In the genomic region with DNA sequence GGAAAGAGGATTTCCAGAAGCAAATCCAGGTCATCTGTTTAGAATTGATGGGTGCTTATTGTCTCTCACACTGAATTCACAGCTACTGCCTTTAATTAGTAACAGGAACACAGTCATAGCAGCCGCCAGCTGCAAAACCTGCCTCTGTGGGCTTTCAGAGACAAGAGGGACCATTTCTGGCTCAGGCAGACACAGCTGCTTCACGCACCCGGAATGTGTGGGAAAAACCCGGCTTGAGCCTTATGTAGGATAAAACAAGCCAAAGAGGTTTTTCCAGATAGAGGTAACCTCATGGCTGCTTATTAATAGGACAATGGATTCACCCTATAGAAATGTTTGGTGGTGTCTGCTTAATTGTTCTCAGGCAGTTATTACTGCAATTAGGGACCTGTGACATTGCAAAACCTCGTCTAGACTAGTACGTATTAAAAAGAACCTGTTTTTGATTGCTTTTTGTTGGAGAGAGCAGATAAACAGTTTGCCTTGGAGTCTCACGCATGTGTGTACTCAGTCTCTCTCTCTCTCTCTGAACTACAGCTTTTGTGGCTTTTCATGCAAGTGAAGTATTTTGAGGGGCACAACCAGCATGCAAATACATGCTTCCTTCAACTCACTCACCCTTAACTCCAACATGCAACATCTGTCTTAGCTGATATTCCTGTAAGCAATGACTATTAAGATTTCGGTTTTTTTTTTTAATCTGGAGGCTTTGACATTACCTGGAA, we compare ENCODE assay signal across 11 cellular contexts.
DNase-seq lines count a peak whose midpoint lies in the region; ATAC-seq, FAIRE-seq and TF ChIP-seq lines count a peak whose summit lies in the region.
"Had no signal": no experiment of that assay in that cellular context is flagged by ENCODE, and none has a peak within 500 bp of the region (broad histone marks: within the 10 kb centered on the region; RNA-seq: fewer than 3 reads in every experiment).

No MANE protein-coding gene starts in this region.

- H3K4me3 ChIP-seq in mesenchymal stem cell (ENCODE audit: insufficient read depth in 1 of 2, low read depth in 1 of 2, low read length in 2 of 2) (no peak overlapping the region), tibial nerve (no peak overlapping the region), kidney (ENCODE audit: low read length in 2 of 2) (no peak overlapping the region)

- H3K9me3 Mint-ChIP-seq in activated T-cell treated with anti-CD3 and anti-CD28 coated beads, Interleukin-2, amount 50 U/mL, for 4 hours, result peaks cover 4% of the 10 kb centered on the region
- H3K9me3 Mint-ChIP-seq: activated naive CD4-positive, alpha-beta T cell treated with anti-CD3 and anti-CD28 coated beads, Interleukin-2, amount 50 U/mL, for 24 hours had no signal

- H3K18ac ChIP-seq in mesenchymal stem cell (ENCODE audit: low read depth in 1 of 2, low read length in 2 of 2), result no peak overlapping the region

- no peak overlapping the region for H2BK5ac ChIP-seq in mesenchymal stem cell (ENCODE audit: low read depth, low read length, poor library complexity, severe bottlenecking)

- H3K79me1 ChIP-seq in mesenchymal stem cell (replicated peaks; ENCODE audit: low read length, poor library complexity, severe bottlenecking), result no peaks in the 10 kb centered on the region

- intact Hi-C loops in kidney (cut with DNase I), result no loop called here

- 54% methylated on average over 8 of the region's 8 CpGs for WGBS in mesenchymal stem cell
- 49 to 60% methylated on average over 8 of the region's 8 CpGs for WGBS in tibial nerve, 2 donors

- H4K8ac ChIP-seq in mesenchymal stem cell (ENCODE audit: low read length), result no peak overlapping the region

- no peak overlapping the region for H2AFZ ChIP-seq in mesenchymal stem cell (ENCODE audit: low read depth, low read length)

- peaks cover 3% of the 10 kb centered on the region for H3K27me3 Mint-ChIP-seq in activated T-cell treated with anti-CD3 and anti-CD28 coated beads, Interleukin-2, amount 50 U/mL, for 4 hours (ENCODE audit: low read depth)

- H3K14ac ChIP-seq in mesenchymal stem cell (ENCODE audit: low read length in 2 of 2), result no peak overlapping the region

- H3K4me1 ChIP-seq in mesenchymal stem cell (ENCODE audit: control insufficient read depth, insufficient read depth, low read depth, low read length) (peaks cover 2% of the 10 kb centered on the region), tibial nerve (peaks cover 0 to 6% (median 0%) of the 10 kb centered on the region in 4 donors), kidney (ENCODE audit: control insufficient read depth in 1 of 2, insufficient read depth in 1 of 2, low read depth in 1 of 2, low read length in 2 of 2) (no peaks in the 10 kb centered on the region)

- H4K91ac ChIP-seq in mesenchymal stem cell (ENCODE audit: low read length), result no peak overlapping the region

- peak; percentile 57 for FAIRE-seq in GM12892 (lab: Jason Lieb, UNC)
- no peak for FAIRE-seq in kidney (lab: Jason Lieb, UNC)
- no peak for FAIRE-seq in RCC 7860 (lab: Jason Lieb, UNC)

- ATAC-seq in HG02885 (IDR thresholded peaks at IDR 0.05; ENCODE audit: poor library complexity, unreplicated experiment), result peak; percentile 70
- no peak for ATAC-seq in activated T-cell treated with anti-CD3 and anti-CD28 coated beads, Interleukin-2, amount 50 U/mL, for 4 hours

- H3K9me3 ChIP-seq in mesenchymal stem cell (ENCODE audit: control insufficient read depth, low read length) (peaks cover 3% of the 10 kb centered on the region), tibial nerve (peaks cover 0 to 7% (median 0%) of the 10 kb centered on the region in 4 donors), kidney (ENCODE audit: control insufficient read depth in 1 of 2, low read length in 2 of 2) (no peaks in the 10 kb centered on the region)

- no peak for TF ChIP-seq CTCF in tibial nerve (IDR thresholded peaks at IDR 0.05)
- no peak for TF ChIP-seq CTCF in kidney (IDR thresholded peaks at IDR 0.05; ENCODE audit: borderline replicate concordance, extremely low read depth, insufficient read depth)

- H3K23ac ChIP-seq in mesenchymal stem cell (ENCODE audit: low read length in 2 of 2), result no peak overlapping the region

- H3K27me3 ChIP-seq in mesenchymal stem cell (ENCODE audit: control insufficient read depth in 1 of 2, insufficient read depth in 1 of 2, low read length in 2 of 2), result no peaks in the 10 kb centered on the region
- H3K27me3 ChIP-seq in tibial nerve, result no peaks in the 10 kb centered on the region

- H3K4me2 ChIP-seq in mesenchymal stem cell (ENCODE audit: low read length, poor library complexity, severe bottlenecking), result no peak overlapping the region

- H2BK120ac ChIP-seq in mesenchymal stem cell (ENCODE audit: low read depth, low read length), result no peak overlapping the region

- H2BK12ac ChIP-seq in mesenchymal stem cell (ENCODE audit: low read length in 2 of 2), result no peak overlapping the region

- no peaks in the 10 kb centered on the region for H3K4me1 Mint-ChIP-seq in activated T-cell treated with anti-CD3 and anti-CD28 coated beads, Interleukin-2, amount 50 U/mL, for 4 hours (ENCODE audit: low read depth)
- H3K4me1 Mint-ChIP-seq: activated naive CD4-positive, alpha-beta T cell treated with anti-CD3 and anti-CD28 coated beads, Interleukin-2, amount 50 U/mL, for 24 hours had no signal

- no peak overlapping the region for H3K4ac ChIP-seq in mesenchymal stem cell (ENCODE audit: low read depth in 1 of 2, low read length in 2 of 2)

- H2AK5ac ChIP-seq in mesenchymal stem cell (ENCODE audit: low read length, severe bottlenecking), result no peak overlapping the region

- no peak overlapping the region for H2BK15ac ChIP-seq in mesenchymal stem cell (ENCODE audit: low read depth, poor library complexity, severe bottlenecking)

- H3K36me3 Mint-ChIP-seq in activated T-cell treated with anti-CD3 and anti-CD28 coated beads, Interleukin-2, amount 50 U/mL, for 4 hours (ENCODE audit: insufficient read depth), result no peaks in the 10 kb centered on the region
- H3K36me3 Mint-ChIP-seq: activated naive CD4-positive, alpha-beta T cell treated with anti-CD3 and anti-CD28 coated beads, Interleukin-2, amount 50 U/mL, for 24 hours had no signal

- no peak overlapping the region for H3K27ac ChIP-seq in mesenchymal stem cell (ENCODE audit: low read length, poor library complexity, severe bottlenecking)
- H3K27ac ChIP-seq in tibial nerve, result no peak overlapping the region
- no peak overlapping the region for H3K27ac ChIP-seq in kidney (ENCODE audit: low read depth in 2 of 2, low read length in 2 of 2)

- DNase-seq in GM12892 (ENCODE audit: insufficient read length) (no peak), anterior cingulate cortex (lab: John Stamatoyannopoulos, UW) (peak in 44 of 58 donors; percentile 1 to 74 (median 28)), mesenchymal stem cell (peak; percentile 37), tibial nerve (ENCODE audit: low spot score in 2 of 2) (no peak), kidney (no peak), RCC 7860 (ENCODE audit: low spot score) (no peak)
- no peak for DNase-seq in activated T-cell treated with anti-CD3 and anti-CD28 coated beads, Interleukin-2, amount 50 U/mL, for 4 hours
- DNase-seq: glutamatergic neuron, NCI-H1092 treated with DMSO at 0.1 percent for 48 hours had no signal

- H3K4me3 Mint-ChIP-seq in activated T-cell treated with anti-CD3 and anti-CD28 coated beads, Interleukin-2, amount 50 U/mL, for 4 hours, result no peak overlapping the region
- H3K4me3 Mint-ChIP-seq: activated naive CD4-positive, alpha-beta T cell treated with anti-CD3 and anti-CD28 coated beads, Interleukin-2, amount 50 U/mL, for 24 hours had no signal

- TF ChIP-seq POLR2A in GM12892 (IDR thresholded peaks at IDR 0.05; ENCODE audit: low read depth, low read length) (no peak), tibial nerve (IDR thresholded peaks at IDR 0.05) (no peak)

- H3K36me3 ChIP-seq in mesenchymal stem cell (ENCODE audit: control insufficient read depth in 1 of 2, insufficient read depth in 2 of 2, low read depth in 1 of 2, low read length in 2 of 2) (no peaks in the 10 kb centered on the region), tibial nerve (no peaks in the 10 kb centered on the region), kidney (ENCODE audit: control insufficient read depth in 1 of 2, insufficient read depth in 2 of 2, low read length in 2 of 2) (no peaks in the 10 kb centered on the region)

- no peak for TF ChIP-seq EP300 in tibial nerve (IDR thresholded peaks at IDR 0.05)

- H3K9ac ChIP-seq in mesenchymal stem cell (ENCODE audit: low read length) (no peak overlapping the region), kidney (ENCODE audit: low read length in 2 of 2) (no peak overlapping the region)

Comparison
In these comparisons a context has a peak if more than half of its experiments do, and no peak if none do; other contexts are left out.
1. DNase-seq: peak in anterior cingulate cortex (44 of 58) and mesenchymal stem cell (single experiment); none in GM12892 (single experiment), tibial nerve (0 of 2), kidney (single experiment), RCC 7860 (single experiment) and activated T-cell treated with anti-CD3 and anti-CD28 coated beads, Interleukin-2, amount 50 U/mL, for 4 hours (single experiment).